ENCODE assay signal across 8 cellular contexts in genomic region chr6:110873981-110874879, GRCh38. TPM values are rescaled to one million over a fixed set of nuclear protein-coding genes. Genes with fewer than 3 reads are reported as not detected.
A peak's percentile ranks its signal among the peaks of the same experiment; 100 is the strongest.
DNase-seq lines count a peak whose midpoint lies in the region; ATAC-seq and TF ChIP-seq lines count a peak whose summit lies in the region.

TSS of gene AMD1 (plus strand) at chr6:110874785. CDS start at chr6:110875106, 321 bp downstream.

- H3K36me3 ChIP-seq in KMS-11 (ENCODE audit: insufficient read depth) = no peaks in the 10 kb centered on the region
- no peaks in the 10 kb centered on the region for H3K36me3 ChIP-seq in Peyer's patch
- H3K36me3 ChIP-seq in muscle layer of duodenum (ENCODE audit: control insufficient read depth in 1 of 2, insufficient read depth in 2 of 2, low read length in 2 of 2) = peaks cover 0 to 4% of the 10 kb centered on the region in 2 donors

- peak; percentile 67 for ATAC-seq in GM21737 (IDR thresholded peaks at IDR 0.05; ENCODE audit: unreplicated experiment)
- peak; percentile 94 for ATAC-seq in esophagus mucosa

- H3K79me2 ChIP-seq in KMS-11 (ENCODE audit: insufficient read depth, low read depth) = peaks cover 48% of the 10 kb centered on the region

- H3K27ac ChIP-seq in KMS-11 (peak within 1 kb of the TSS; percentile 85), Peyer's patch (peak within 1 kb of the TSS; percentile 88 to 98 (median 96)), muscle layer of duodenum (ENCODE audit: low read length) (peak within 1 kb of the TSS; percentile 95)

- H3K27me3 ChIP-seq in KMS-11 (ENCODE audit: insufficient read depth, low read depth) (no peaks in the 10 kb centered on the region), Peyer's patch (no peaks in the 10 kb centered on the region), muscle layer of duodenum (ENCODE audit: low read depth, low read length) (no peaks in the 10 kb centered on the region)

- H3K4me1 ChIP-seq in KMS-11 (ENCODE audit: low read depth, poor library complexity, severe bottlenecking) (peaks cover 24% of the 10 kb centered on the region), Peyer's patch (peaks cover 0 to 22% (median 3%) of the 10 kb centered on the region in 4 donors), muscle layer of duodenum (ENCODE audit: control insufficient read depth in 1 of 2, insufficient read depth in 2 of 2, low read length in 2 of 2) (peaks cover 18 to 23% of the 10 kb centered on the region in 2 donors)

- no peak within 1 kb of the TSS for H3K4me3 ChIP-seq in KMS-11 (IDR thresholded peaks at IDR 0.05; ENCODE audit: insufficient read depth, low read depth, low read length)
- H3K4me3 ChIP-seq in Peyer's patch = peak within 1 kb of the TSS; percentile 91 to 93 (median 92)
- H3K4me3 ChIP-seq in muscle layer of duodenum (ENCODE audit: low read depth in 1 of 2, low read length in 2 of 2) = peak within 1 kb of the TSS; percentile 90 to 96

- peak within 1 kb of the TSS; percentile 91 for H3K4me2 ChIP-seq in KMS-11

- H2AFZ ChIP-seq in KMS-11 (ENCODE audit: low read depth) = peak within 1 kb of the TSS; percentile 79

- H3K9me3 ChIP-seq in Peyer's patch = no peaks in the 10 kb centered on the region
- H3K9me3 ChIP-seq in muscle layer of duodenum (ENCODE audit: control insufficient read depth in 1 of 2, low read length in 2 of 2) = no peaks in the 10 kb centered on the region

- H3K9ac ChIP-seq in KMS-11 = peak within 1 kb of the TSS; percentile 97

- DNase-seq in DMS53 treated with DMSO at 0.1 percent for 48 hours (lab: John Stamatoyannopoulos, UW; ENCODE audit: unreplicated experiment) = peak; percentile 89
- DNase-seq in Peyer's patch = peak; percentile 96 to 99 (median 98)
- DNase-seq in activated T-cell treated with anti-CD3 and anti-CD28 coated beads, Interleukin-2, amount 50 U/mL, for 48 hours = peak; percentile 93 to 94
- peak; percentile 92 to 94 for DNase-seq in stimulated activated CD8-positive, alpha-beta memory T cell treated with anti-CD3 and anti-CD28 coated beads, Interleukin-7, amount 100 ng/mL, for 4 hours (ENCODE audit: low read depth in 2 of 2)

- peaks cover 22% of the 10 kb centered on the region for H4K20me1 ChIP-seq in KMS-11 (ENCODE audit: insufficient read depth)

- peak; percentile 99 for TF ChIP-seq POLR2A in Peyer's patch (IDR thresholded peaks at IDR 0.05)

- no peak for TF ChIP-seq CTCF in KMS-11 (conservative IDR thresholded peaks at IDR 0.05; ENCODE audit: low read depth, low read length)
- peak in 2 of 6 experiments; percentile 31 to 35 for TF ChIP-seq CTCF in Peyer's patch (IDR thresholded peaks at IDR 0.05)

RNA-seq across cellular contexts. Expression of gene AMD1, which starts in this region (rescaled TPM):
- total RNA-seq in Peyer's patch (10 to 100 TPM; 37.1 to 61.9 (median 42.8) TPM), esophagus mucosa (80.8 TPM)
